Comparison of ENCODE assay signal across 8 cellular contexts in genomic region chr20:14142171-14142570, GRCh38.
DNase-seq lines count a peak whose midpoint lies in the region; ATAC-seq and TF ChIP-seq lines count a peak whose summit lies in the region.

No MANE protein-coding gene starts in this region.

- peaks cover 5% of the 10 kb centered on the region; the same call in 1 of the 2 replicates for H3K9me3 Mint-ChIP-seq in HFFc6

- H3K4me1 Mint-ChIP-seq in HFFc6 (ENCODE audit: low read depth), result no peaks in the 10 kb centered on the region

- TF ChIP-seq CTCF in BE2C (IDR thresholded peaks at IDR 0.05; ENCODE audit: low read depth, low read length), result peak; percentile 88
- TF ChIP-seq CTCF in HFFc6 (IDR thresholded peaks at IDR 0.05), result peak; percentile 47; the same call in 1 of the 2 replicates
- TF ChIP-seq CTCF in choroid plexus epithelial cell (conservative IDR thresholded peaks at IDR 0.05; ENCODE audit: low read depth, low read length), result peak; percentile 73
- peak; percentile 70 for TF ChIP-seq CTCF in liver (IDR thresholded peaks at IDR 0.05; ENCODE audit: low read depth, low read length, missing input control)

- no peak overlapping the region for H3K9ac ChIP-seq in liver (ENCODE audit: low read depth in 1 of 2, low read length in 2 of 2)

- WGBS in liver, result 29% methylated on average over 5 of the region's 5 CpGs

- no peak overlapping the region for H3K27ac ChIP-seq in liver (ENCODE audit: low read depth in 1 of 2, low read length in 2 of 2)

- H3K9me3 ChIP-seq in BE2C, result no peaks in the 10 kb centered on the region
- H3K9me3 ChIP-seq in liver (ENCODE audit: control insufficient read depth in 4 of 4, low read length in 3 of 4), result no peaks in the 10 kb centered on the region

- no peak overlapping the region for H3K27ac Mint-ChIP-seq in HFFc6

- peak; percentile 91 for TF ChIP-seq RAD21 in liver (IDR thresholded peaks at IDR 0.05)

- H3K4me3 Mint-ChIP-seq in HFFc6, result no peak overlapping the region

- H3K27me3 Mint-ChIP-seq in HFFc6 (ENCODE audit: insufficient read depth), result no peaks in the 10 kb centered on the region

- H3K27me3 ChIP-seq in BE2C, result no peaks in the 10 kb centered on the region
- no peaks in the 10 kb centered on the region for H3K27me3 ChIP-seq in liver (ENCODE audit: control insufficient read depth in 4 of 4, insufficient read depth in 4 of 4, low read length in 3 of 4)

- no peaks in the 10 kb centered on the region for H3K36me3 Mint-ChIP-seq in HFFc6 (ENCODE audit: low read depth)

- no peak for ATAC-seq in GM21619 (IDR thresholded peaks at IDR 0.05; ENCODE audit: unreplicated experiment)

- DNase-seq in BE2C, result peak; percentile 69
- DNase-seq in HFFc6, result no peak
- DNase-seq in NCI-H446 treated with DMSO at 0.1 percent for 48 hours (lab: John Stamatoyannopoulos, UW), result peak; percentile 34
- DNase-seq in choroid plexus epithelial cell (ENCODE audit: low read depth), result peak; percentile 82
- no peak for DNase-seq in activated CD4-positive, alpha-beta T cell treated with anti-CD3 and anti-CD28 coated beads for 48 hours
- no peak for DNase-seq in effector CD4-positive, alpha-beta T cell

- H3K4me3 ChIP-seq in BE2C (ENCODE audit: low read depth, low read length), result no peak overlapping the region
- H3K4me3 ChIP-seq in choroid plexus epithelial cell (ENCODE audit: low read depth, low read length), result no peak overlapping the region
- no peak overlapping the region for H3K4me3 ChIP-seq in liver (ENCODE audit: low read depth in 1 of 3, low read length in 3 of 3)

- H3K36me3 ChIP-seq in BE2C (no peaks in the 10 kb centered on the region), liver (ENCODE audit: control insufficient read depth in 4 of 4, insufficient read depth in 3 of 4, low read depth in 1 of 4, low read length in 3 of 4) (no peaks in the 10 kb centered on the region)

- H3K4me1 ChIP-seq in BE2C (peaks cover 8% of the 10 kb centered on the region; the same call in 1 of the 2 replicates), liver (ENCODE audit: control insufficient read depth in 4 of 4, insufficient read depth in 4 of 4, low read length in 3 of 4) (peaks cover 0 to 2% (median 0%) of the 10 kb centered on the region in 4 donors)

TF ChIP-seq in liver, 16 proteins besides CTCF, POLR2A, EP300 and RAD21:
- TF ChIP-seq FOXA2 (IDR thresholded peaks at IDR 0.05) (no peak), RXRA (IDR thresholded peaks at IDR 0.05) (peak in 1 of 2 donors; percentile 30)
- TF ChIP-seq, protein P1, sequence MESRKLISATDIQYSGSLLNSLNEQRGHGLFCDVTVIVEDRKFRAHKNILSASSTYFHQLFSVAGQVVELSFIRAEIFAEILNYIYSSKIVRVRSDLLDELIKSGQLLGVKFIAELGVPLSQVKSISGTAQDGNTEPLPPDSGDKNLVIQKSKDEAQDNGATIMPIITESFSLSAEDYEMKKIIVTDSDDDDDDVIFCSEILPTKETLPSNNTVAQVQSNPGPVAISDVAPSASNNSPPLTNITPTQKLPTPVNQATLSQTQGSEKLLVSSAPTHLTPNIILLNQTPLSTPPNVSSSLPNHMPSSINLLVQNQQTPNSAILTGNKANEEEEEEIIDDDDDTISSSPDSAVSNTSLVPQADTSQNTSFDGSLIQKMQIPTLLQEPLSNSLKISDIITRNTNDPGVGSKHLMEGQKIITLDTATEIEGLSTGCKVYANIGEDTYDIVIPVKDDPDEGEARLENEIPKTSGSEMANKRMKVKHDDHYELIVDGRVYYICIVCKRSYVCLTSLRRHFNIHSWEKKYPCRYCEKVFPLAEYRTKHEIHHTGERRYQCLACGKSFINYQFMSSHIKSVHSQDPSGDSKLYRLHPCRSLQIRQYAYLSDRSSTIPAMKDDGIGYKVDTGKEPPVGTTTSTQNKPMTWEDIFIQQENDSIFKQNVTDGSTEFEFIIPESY (IDR thresholded peaks at IDR 0.05), result no peak

Comparison
In these comparisons a context has a peak if more than half of its experiments do, and no peak if none do; other contexts are left out.
1. DNase-seq: peak in BE2C (single experiment), NCI-H446 treated with DMSO at 0.1 percent for 48 hours (single experiment) and choroid plexus epithelial cell (single experiment); none in HFFc6 (single experiment), activated CD4-positive, alpha-beta T cell treated with anti-CD3 and anti-CD28 coated beads for 48 hours (single experiment) and effector CD4-positive, alpha-beta T cell (single experiment).
2. Peak in every context shown above with its lines, with median percentiles within 50 percentile points of each other: CTCF ChIP-seq.